19 cellular contexts compared by ENCODE assay signal in genomic region chr3:62990704-62991413, GRCh38.
"Had no signal": no experiment of that assay in that cellular context is flagged by ENCODE, and none has a peak within 500 bp of the region (broad histone marks: within the 10 kb centered on the region; RNA-seq: fewer than 3 reads in every experiment).

No MANE protein-coding gene starts in this region.

- H3K27me3 Mint-ChIP-seq: activated naive CD4-positive, alpha-beta T cell treated with anti-CD3 and anti-CD28 coated beads, Interleukin-2, amount 10 ng/mL, durations not matched to agents 7 days and 5 days; T-helper 17 cell had no signal

- DNase-seq: activated CD4-positive, alpha-beta T cell treated with anti-CD3 and anti-CD28 coated beads for 4 hours; activated CD4-positive, alpha-beta T cell treated with anti-CD3 and anti-CD28 coated beads, Interleukin-2, amount 50 U/mL, for 48 hours; activated CD4-positive, CD25-positive, alpha-beta regulatory T cell; activated effector memory CD4-positive, alpha-beta T cell treated with anti-CD3 and anti-CD28 coated beads, Interleukin-2, amount 50 U/mL, for 16 hours; activated naive CD4-positive, alpha-beta T cell treated with anti-CD3 and anti-CD28 coated beads, Interleukin-2, amount 10 ng/mL, durations not matched to agents 7 days and 5 days; amygdala; lower lobe of right lung; natural killer cell; pancreas; psoas muscle; stimulated activated CD4-positive, alpha-beta T cell treated with anti-CD3 and anti-CD28 coated beads, Interleukin-4, amount 100 ng/mL, for 24 hours; stimulated activated naive CD8-positive, alpha-beta T cell treated with anti-CD3 and anti-CD28 coated beads, Interleukin-15, Interleukin-2, amounts not matched to agents 100 U/mL and 50 U/mL, for 24 hours; substantia nigra; T-helper 17 cell; tibial artery had no signal

- H3K27me3 ChIP-seq: neutrophil, pancreas, right atrium auricular region, tibial artery had no signal

- H3K36me3 ChIP-seq: lower lobe of right lung, neutrophil, pancreas, right atrium auricular region, tibial artery had no signal

- H3K4me3 Mint-ChIP-seq: activated naive CD4-positive, alpha-beta T cell treated with anti-CD3 and anti-CD28 coated beads, Interleukin-2, amount 10 ng/mL, durations not matched to agents 7 days and 5 days; natural killer cell; T-helper 17 cell had no signal

- ATAC-seq: lower lobe of right lung; natural killer cell; pancreas; psoas muscle; stimulated activated naive CD8-positive, alpha-beta T cell treated with anti-CD3 and anti-CD28 coated beads, Interleukin-15, Interleukin-2, amounts not matched to agents 100 U/mL and 50 U/mL, for 24 hours; T-helper 17 cell had no signal

- H3K27ac ChIP-seq: coronary artery, epithelial cell of prostate, lower lobe of right lung, neutrophil, pancreas, psoas muscle, right atrium auricular region, tibial artery had no signal

- H3K4me1 ChIP-seq: lower lobe of right lung, pancreas, psoas muscle, right atrium auricular region, tibial artery had no signal

- H3K4me1 Mint-ChIP-seq: activated naive CD4-positive, alpha-beta T cell treated with anti-CD3 and anti-CD28 coated beads, Interleukin-2, amount 10 ng/mL, durations not matched to agents 7 days and 5 days; natural killer cell; T-helper 17 cell had no signal

- H3K27ac Mint-ChIP-seq: activated naive CD4-positive, alpha-beta T cell treated with anti-CD3 and anti-CD28 coated beads, Interleukin-2, amount 10 ng/mL, durations not matched to agents 7 days and 5 days; natural killer cell; T-helper 17 cell had no signal

- H3K36me3 Mint-ChIP-seq: activated naive CD4-positive, alpha-beta T cell treated with anti-CD3 and anti-CD28 coated beads, Interleukin-2, amount 10 ng/mL, durations not matched to agents 7 days and 5 days; natural killer cell had no signal

- H3K4me3 ChIP-seq: coronary artery, lower lobe of right lung, pancreas, psoas muscle, right atrium auricular region, tibial artery had no signal

- H3K9me3 ChIP-seq: lower lobe of right lung, neutrophil, pancreas, psoas muscle, right atrium auricular region, tibial artery had no signal
